In genomic region chr13:114132419-114133121, GRCh38 we compare ENCODE assay signal across 8 cellular contexts. TPM values are rescaled to one million over a fixed set of nuclear protein-coding genes. Genes with fewer than 3 reads are reported as not detected.
A peak's percentile ranks its signal among the peaks of the same experiment; 100 is the strongest.
DNase-seq lines count a peak whose midpoint lies in the region; ATAC-seq, FAIRE-seq and TF ChIP-seq lines count a peak whose summit lies in the region.

RASA3 (minus strand) TSS chr13:114132623; CDS start chr13:114132489, 134 bp downstream.

- no peak for TF ChIP-seq RAD21 in A549 (conservative IDR thresholded peaks at IDR 0.05 in 1 of 2, IDR thresholded peaks at IDR 0.05 in 1 of 2)

- H3K4me2 ChIP-seq in A549: peak within 1 kb of the TSS; percentile 90

- 0% methylated on average over 3 of the region's 81 CpGs for WGBS in A549 (ENCODE audit: missing lambda C conversion rate)

- CTCF ChIA-PET in A549 (lab: Yijun Ruan, JAX): no interaction called here

- peak within 1 kb of the TSS; percentile 94 for H3K4me3 ChIP-seq in A549
- peak within 1 kb of the TSS; percentile 49 to 93 (median 83) for H3K4me3 ChIP-seq in dorsolateral prefrontal cortex

- 0 out of 3 replicates have a peak, but pooled peaks cover 6% of the 10 kb centered on the region for H3K4me1 ChIP-seq in A549

- ATAC-seq in A549 (peak; percentile 89 to 95), HG02870 (IDR thresholded peaks at IDR 0.05; ENCODE audit: unreplicated experiment) (peak; percentile 46)

- DNase-seq in A549 (ENCODE audit: low read depth in 1 of 2, low spot score in 1 of 2) (peak; percentile 54 to 72), NCI-H1930 (lab: John Stamatoyannopoulos, UW) (peak; percentile 56 to 65), dorsolateral prefrontal cortex (peak in 7 of 10 donors; percentile 53 to 86 (median 71)), left kidney (ENCODE audit: low read depth, low spot score) (peak; percentile 96)
- DNase-seq in activated CD4-positive, alpha-beta T cell treated with anti-CD3 and anti-CD28 coated beads for 4 hours: peak; percentile 46 to 50
- peak; percentile 64 for DNase-seq in stimulated activated CD4-positive, alpha-beta T cell treated with anti-CD3 and anti-CD28 coated beads, Interleukin-4, amount 100 ng/mL, for 1 hour

- TF ChIP-seq EP300 in A549 (IDR thresholded peaks at IDR 0.05): no peak

- TF ChIP-seq CTCF in A549 (IDR thresholded peaks at IDR 0.05): no peak
- TF ChIP-seq CTCF in dorsolateral prefrontal cortex (IDR thresholded peaks at IDR 0.05 in 54 of 56, conservative IDR thresholded peaks at IDR 0.05 in 2 of 56; ENCODE audit: low read depth in 1 of 56, partially characterized antibody in 56 of 56): no peak

- H3K27ac ChIP-seq in A549: peak within 1 kb of the TSS; percentile 74 to 88
- peak within 1 kb of the TSS; percentile 5 to 92 (median 80) for H3K27ac ChIP-seq in dorsolateral prefrontal cortex

- no peaks in the 10 kb centered on the region for H3K27me3 ChIP-seq in dorsolateral prefrontal cortex

- intact Hi-C loops in dorsolateral prefrontal cortex (cut with DNase I): loop anchor here (5.0 kb wide), 4 partner anchors 35 to 95 kb away; no protein-coding TSS in a partner anchor

- no peak for FAIRE-seq in A549 (lab: Jason Lieb, UNC)

- no peaks in the 10 kb centered on the region for H3K9me3 ChIP-seq in A549

- TF ChIP-seq POLR2A in A549 (IDR thresholded peaks at IDR 0.05; ENCODE audit: low read length) (peak; percentile 42), GM15510 (IDR thresholded peaks at IDR 0.05; ENCODE audit: borderline replicate concordance, extremely low read depth, insufficient read length) (peak; percentile 79)

- POLR2A ChIA-PET in A549 (lab: Yijun Ruan, JAX): interaction anchor here (1.4 kb wide), 1 partner anchor 14 kb away, joined by 3 read pairs; no protein-coding TSS in a partner anchor

TF ChIP-seq in A549, 52 proteins besides CTCF, POLR2A, EP300 and RAD21:
- no peak for TF ChIP-seq FOXS1 (CRISPR knock-in tag; IDR thresholded peaks at IDR 0.05)
- no peak for TF ChIP-seq ZFP36 (IDR thresholded peaks at IDR 0.05; ENCODE audit: borderline replicate concordance, partially characterized antibody)
- no peak for TF ChIP-seq MAFK (IDR thresholded peaks at IDR 0.05; ENCODE audit: partially characterized antibody)
- TF ChIP-seq HOXB5 (CRISPR knock-in tag; IDR thresholded peaks at IDR 0.05): no peak
- TF ChIP-seq EHMT2 (IDR thresholded peaks at IDR 0.05; ENCODE audit: low read depth): no peak
- TF ChIP-seq BCL3 (IDR thresholded peaks at IDR 0.05): no peak
- TF ChIP-seq PBX3 (IDR thresholded peaks at IDR 0.05): no peak
- TF ChIP-seq SREBF2 (IDR thresholded peaks at IDR 0.05): no peak
- no peak for TF ChIP-seq REST (IDR thresholded peaks at IDR 0.05)
- no peak; the same call in 1 of the 2 replicates for TF ChIP-seq PHF8 (IDR thresholded peaks at IDR 0.05; ENCODE audit: borderline replicate concordance, low read depth)
- no peak for TF ChIP-seq HEYL (CRISPR knock-in tag; IDR thresholded peaks at IDR 0.05)

RNA-seq across cellular contexts. Expression of gene RASA3, which starts in this region (rescaled TPM):
- 4.3 TPM in 2 replicates for polyA plus RNA-seq in A549 (2011; rRNA removed)
- 5.9 and 7.2 TPM in 2 replicates for polyA plus RNA-seq in A549 (2012; cell fraction: cytosol; rRNA removed)
- polyA plus RNA-seq in A549 (2012; cell fraction: nucleus; rRNA removed): 9.6 and 9.8 TPM in 2 replicates
- polyA plus RNA-seq in A549 (2017; fragmentation: RNase III; extraction: RNeasy Plus Mini Kit Qiagen cat#74134 plus additional on column Dnase treatment): 6.6 to 7.6 TPM (median 6.7 TPM) in 3 replicates
- polyA minus RNA-seq in A549 (2011; rRNA and poly(A)+ RNA removed): 3.5 and 3.9 TPM in 2 replicates
- 10 to 100 TPM; 31.0 to 93.4 (median 44.7) TPM for total RNA-seq in dorsolateral prefrontal cortex

Comparison
In these comparisons a context has a peak if more than half of its experiments do, and no peak if none do; other contexts are left out.
1. Peak in every context shown above with its lines: DNase-seq, ATAC-seq, H3K4me3 ChIP-seq and H3K27ac ChIP-seq.